Comparison of ENCODE assay signal across 8 cellular contexts in genomic region chr9:135905380-135906282, GRCh38. TPM values are rescaled to one million over a fixed set of nuclear protein-coding genes. Genes with fewer than 3 reads are reported as not detected.
DNase-seq lines count a peak whose midpoint lies in the region; ATAC-seq and TF ChIP-seq lines count a peak whose summit lies in the region.

No MANE protein-coding gene starts in this region.

- H3K36me3 ChIP-seq in esophagus (ENCODE audit: control insufficient read depth in 2 of 2, insufficient read depth in 2 of 2, low read length in 1 of 2): peaks cover 0 to under 1% of the 10 kb centered on the region in 2 donors

- ATAC-seq in activated CD8-positive, alpha-beta T cell treated with anti-CD3 and anti-CD28 coated beads, Interleukin-2, amount 10 ng/mL, durations not matched to agents 7 days and 5 days: no peak
- no peak for ATAC-seq in GM18511 (IDR thresholded peaks at IDR 0.05; ENCODE audit: unreplicated experiment)

- no peaks in the 10 kb centered on the region for H3K9me3 ChIP-seq in esophagus (ENCODE audit: control insufficient read depth in 2 of 2, insufficient read depth in 1 of 2, low read depth in 1 of 2, low read length in 1 of 2)

- no peaks in the 10 kb centered on the region for H3K27me3 ChIP-seq in esophagus (ENCODE audit: control insufficient read depth in 1 of 2, insufficient read depth in 2 of 2, low read length in 2 of 2)

- H3K4me1 Mint-ChIP-seq in activated CD8-positive, alpha-beta T cell treated with anti-CD3 and anti-CD28 coated beads, Interleukin-2, amount 10 ng/mL, durations not matched to agents 7 days and 5 days (ENCODE audit: low read depth): peaks cover 39% of the 10 kb centered on the region
- peaks cover 32% of the 10 kb centered on the region for H3K4me1 Mint-ChIP-seq in progenitor cell of endocrine pancreas (ENCODE audit: low read depth)

- peak overlapping the region; percentile 82 for H3K4me3 Mint-ChIP-seq in activated CD8-positive, alpha-beta T cell treated with anti-CD3 and anti-CD28 coated beads, Interleukin-2, amount 10 ng/mL, durations not matched to agents 7 days and 5 days
- peak overlapping the region; percentile 90 for H3K4me3 Mint-ChIP-seq in progenitor cell of endocrine pancreas (ENCODE audit: low read depth)

- WGBS in esophagus, 2 donors: 36 to 47% methylated on average over 23 of the region's 23 CpGs

- DNase-seq in A172 (ENCODE audit: low spot score) (peak; percentile 46), progenitor cell of endocrine pancreas (ENCODE audit: low spot score, unreplicated experiment) (no peak), HPDE6-E6E7 (ENCODE audit: extremely low spot score) (no peak), NCI-H146 treated with DMSO at 0.1 percent for 48 hours (lab: John Stamatoyannopoulos, UW; ENCODE audit: unreplicated experiment) (no peak)
- DNase-seq in Jurkat, Clone E6-1 (ENCODE audit: low read depth, low spot score): no peak
- peak; percentile 35 for DNase-seq in activated CD8-positive, alpha-beta T cell treated with anti-CD3 and anti-CD28 coated beads, Interleukin-2, amount 10 ng/mL, durations not matched to agents 7 days and 5 days

- no peak for TF ChIP-seq CTCF in progenitor cell of endocrine pancreas (IDR thresholded peaks at IDR 0.05; ENCODE audit: unreplicated experiment)

- H3K36me3 Mint-ChIP-seq in activated CD8-positive, alpha-beta T cell treated with anti-CD3 and anti-CD28 coated beads, Interleukin-2, amount 10 ng/mL, durations not matched to agents 7 days and 5 days (ENCODE audit: low read depth): peaks cover 50% of the 10 kb centered on the region
- H3K36me3 Mint-ChIP-seq in progenitor cell of endocrine pancreas (ENCODE audit: insufficient read depth): peaks cover 41% of the 10 kb centered on the region

- H3K4me3 ChIP-seq in Jurkat, Clone E6-1 (ENCODE audit: low read length): peak overlapping the region; percentile 44
- peak overlapping the region; percentile 45 to 95 for H3K4me3 ChIP-seq in esophagus (ENCODE audit: low read depth in 1 of 2, low read length in 2 of 2)

- H3K27me3 Mint-ChIP-seq in activated CD8-positive, alpha-beta T cell treated with anti-CD3 and anti-CD28 coated beads, Interleukin-2, amount 10 ng/mL, durations not matched to agents 7 days and 5 days (ENCODE audit: low read depth): no peaks in the 10 kb centered on the region
- H3K27me3 Mint-ChIP-seq in progenitor cell of endocrine pancreas: no peaks in the 10 kb centered on the region

- POLR2A ChIA-PET in activated CD8-positive, alpha-beta T cell treated with anti-CD3 and anti-CD28 coated beads, Interleukin-2, amount 10 ng/mL, durations not matched to agents 7 days and 5 days (lab: Charles Lee): interaction anchor here (0.6 kb wide), 1 partner anchor 19 kb away, joined by 3 read pairs; no protein-coding TSS in a partner anchor

- no peak overlapping the region for H3K27ac Mint-ChIP-seq in activated CD8-positive, alpha-beta T cell treated with anti-CD3 and anti-CD28 coated beads, Interleukin-2, amount 10 ng/mL, durations not matched to agents 7 days and 5 days
- H3K27ac Mint-ChIP-seq in progenitor cell of endocrine pancreas: peak overlapping the region; percentile 96

- H3K27ac ChIP-seq in esophagus (ENCODE audit: low read depth in 2 of 2, low read length in 1 of 2): peak overlapping the region; percentile 96 to 100

- CTCF ChIA-PET in activated CD8-positive, alpha-beta T cell treated with anti-CD3 and anti-CD28 coated beads, Interleukin-2, amount 10 ng/mL, durations not matched to agents 7 days and 5 days (lab: Charles Lee): interaction anchor here (0.8 kb wide), 1 partner anchor 15 kb away, joined by 3 read pairs; no protein-coding TSS in a partner anchor

- peaks cover 4% of the 10 kb centered on the region for H3K9me3 Mint-ChIP-seq in activated CD8-positive, alpha-beta T cell treated with anti-CD3 and anti-CD28 coated beads, Interleukin-2, amount 10 ng/mL, durations not matched to agents 7 days and 5 days (ENCODE audit: insufficient read depth)
- peaks cover 12% of the 10 kb centered on the region for H3K9me3 Mint-ChIP-seq in progenitor cell of endocrine pancreas (ENCODE audit: low read depth)

- peaks cover 2 to 18% of the 10 kb centered on the region in 2 donors for H3K4me1 ChIP-seq in esophagus (ENCODE audit: control insufficient read depth in 2 of 2, insufficient read depth in 2 of 2, low read length in 1 of 2)

RNA-seq across cellular contexts. Expression of gene CAMSAP1, which starts 1.7 kb away (rescaled TPM):
- total RNA-seq in A172 (2014; rRNA removed; shearing (Covaris generic)): 30.7 TPM in 2 replicates
- 22.6 TPM for polyA plus RNA-seq in Jurkat, Clone E6-1 (2012; ENCODE audit: insufficient read depth, insufficient read length)
- total RNA-seq in activated CD8-positive, alpha-beta T cell treated with anti-CD3 and anti-CD28 coated beads, Interleukin-2, amount 10 ng/mL, durations not matched to agents 7 days and 5 days: 10 to 100 TPM; 20.3 to 21.5 TPM
- 10 to 100 TPM; 14.0 to 18.4 TPM for polyA plus RNA-seq in esophagus
- 80.6 and 82.2 TPM in 2 replicates for total RNA-seq in progenitor cell of endocrine pancreas

RNA-seq across cellular contexts. Expression of gene UBAC1, which starts 55.5 kb away (rescaled TPM):
- 113 and 145 TPM in 2 replicates for total RNA-seq in A172 (2014; rRNA removed; shearing (Covaris generic))
- polyA plus RNA-seq in Jurkat, Clone E6-1 (2012; ENCODE audit: insufficient read depth, insufficient read length): 54.4 TPM
- total RNA-seq in activated CD8-positive, alpha-beta T cell treated with anti-CD3 and anti-CD28 coated beads, Interleukin-2, amount 10 ng/mL, durations not matched to agents 7 days and 5 days: 10 to 100 TPM; 29.3 to 31.9 TPM
- 10 to 100 TPM; 40.7 to 43.4 TPM for polyA plus RNA-seq in esophagus
- total RNA-seq in progenitor cell of endocrine pancreas: 31.4 and 34.2 TPM in 2 replicates

Comparison
In these comparisons a context has a peak if more than half of its experiments do, and no peak if none do; other contexts are left out.
1. DNase-seq: peak in A172 (single experiment) and activated CD8-positive, alpha-beta T cell treated with anti-CD3 and anti-CD28 coated beads, Interleukin-2, amount 10 ng/mL, durations not matched to agents 7 days and 5 days (single experiment); none in Jurkat, Clone E6-1 (single experiment), progenitor cell of endocrine pancreas (single experiment), HPDE6-E6E7 (single experiment) and NCI-H146 treated with DMSO at 0.1 percent for 48 hours (single experiment).